ENCODE assay signal across 13 cellular contexts in the genomic region with DNA sequence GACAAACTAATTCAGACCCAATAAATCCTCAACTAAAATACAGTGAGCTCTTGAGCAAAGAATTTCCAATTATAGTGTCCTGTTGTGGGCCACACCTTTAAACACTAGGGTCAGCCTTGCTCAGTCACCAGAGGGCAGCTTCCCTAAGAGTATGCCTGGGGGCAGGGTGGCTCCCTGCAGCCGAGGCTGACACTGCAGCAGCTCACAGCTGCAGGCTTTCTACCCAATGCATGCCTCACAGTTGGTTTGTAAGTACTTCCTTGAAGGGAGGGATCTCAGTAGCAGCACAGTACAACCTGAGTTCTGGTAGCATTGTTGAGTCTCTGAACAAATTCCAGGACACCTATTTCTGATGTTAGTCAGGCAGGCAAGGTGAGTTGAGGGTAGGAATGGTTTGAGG.
DNase-seq lines count a peak whose midpoint lies in the region; ATAC-seq, FAIRE-seq and TF ChIP-seq lines count a peak whose summit lies in the region.
"Had no signal": no experiment of that assay in that cellular context is flagged by ENCODE, and none has a peak within 500 bp of the region (broad histone marks: within the 10 kb centered on the region; RNA-seq: fewer than 3 reads in every experiment).

No MANE protein-coding gene starts in this region.

- POLR2A ChIA-PET in A549 (lab: Yijun Ruan, JAX) (no interaction called here), RWPE1 (lab: Yijun Ruan, JAX; ENCODE audit: low non-redundant PET) (no interaction called here)

- FAIRE-seq in A549 (lab: Jason Lieb, UNC) = no peak
- FAIRE-seq in kidney (lab: Jason Lieb, UNC) = no peak

- H3K9ac ChIP-seq in kidney (ENCODE audit: low read length in 2 of 2) = no peak overlapping the region

- peak; percentile 42 to 62; a peak in 3 of 6 replicates for ATAC-seq in A549

- TF ChIP-seq EP300 in A549 (IDR thresholded peaks at IDR 0.05) = no peak

- no peak overlapping the region for H3K4me2 ChIP-seq in A549

- TF ChIP-seq CTCF in A549 (IDR thresholded peaks at IDR 0.05) = no peak
- no peak for TF ChIP-seq CTCF in kidney (IDR thresholded peaks at IDR 0.05; ENCODE audit: borderline replicate concordance, extremely low read depth, insufficient read depth)
- TF ChIP-seq CTCF in RWPE1 (conservative IDR thresholded peaks at IDR 0.05; ENCODE audit: low read depth) = no peak

- H3K27ac ChIP-seq in A549 (no peak overlapping the region), kidney (ENCODE audit: low read depth in 2 of 2, low read length in 2 of 2) (no peak overlapping the region), RWPE1 (no peak overlapping the region)
- H3K27ac ChIP-seq: HL-60 had no signal

- intact Hi-C loops in kidney (cut with DNase I) = no loop called here

- peak in 1 of 2 experiments; percentile 14 for DNase-seq in A549 (ENCODE audit: low read depth in 1 of 2, low spot score in 1 of 2)
- DNase-seq in H7 = peak; percentile 56
- DNase-seq in T1000 (lab: John Stamatoyannopoulos, UW) = peak; percentile 28
- DNase-seq in islet precursor cell = peak; percentile 94
- no peak for DNase-seq in stimulated activated CD8-positive, alpha-beta memory T cell treated with anti-CD3 and anti-CD28 coated beads, Interleukin-4, amount 100 ng/mL, for 48 hours
- DNase-seq in T-helper 2 cell = no peak
- no peak for DNase-seq in kidney
- DNase-seq in RWPE1 (ENCODE audit: low spot score) = no peak
- DNase-seq: activated CD4-positive, alpha-beta T cell treated with anti-CD3 and anti-CD28 coated beads for 1 hour; activated gamma-delta T cell; cortex of kidney; NCI-H1092 treated with DMSO at 0.1 percent for 48 hours had no signal

- TF ChIP-seq POLR2A in A549 (IDR thresholded peaks at IDR 0.05; ENCODE audit: low read length) = no peak

- H3K4me3 ChIP-seq in A549 = no peak overlapping the region
- H3K4me3 ChIP-seq in H7 (ENCODE audit: insufficient read depth, low read depth, low read length) = no peak overlapping the region
- no peak overlapping the region for H3K4me3 ChIP-seq in kidney (ENCODE audit: low read length in 2 of 2)

- H3K9me3 ChIP-seq in A549 (no peaks in the 10 kb centered on the region), kidney (ENCODE audit: control insufficient read depth in 1 of 2, low read length in 2 of 2) (no peaks in the 10 kb centered on the region)

- H3K27me3 ChIP-seq in H7 (ENCODE audit: control insufficient read depth, insufficient read depth, low read length) = no peaks in the 10 kb centered on the region

- no peak for TF ChIP-seq RAD21 in A549 (conservative IDR thresholded peaks at IDR 0.05 in 1 of 2, IDR thresholded peaks at IDR 0.05 in 1 of 2)

- WGBS in A549 (ENCODE audit: missing lambda C conversion rate) = 0% methylated on average over 1 of the region's 1 CpG

- H3K4me1 ChIP-seq in A549 = no peaks in the 10 kb centered on the region
- H3K4me1 ChIP-seq in kidney (ENCODE audit: control insufficient read depth in 1 of 2, insufficient read depth in 1 of 2, low read depth in 1 of 2, low read length in 2 of 2) = no peaks in the 10 kb centered on the region

- CTCF ChIA-PET in A549 (lab: Yijun Ruan, JAX) (no interaction called here), RWPE1 (lab: Yijun Ruan, JAX) (interaction anchor here (0.7 kb wide), 1 partner anchor 10 kb away, joined by 5 read pairs; no protein-coding TSS in a partner anchor)

- H3K36me3 ChIP-seq in H7 (replicated peaks; ENCODE audit: control insufficient read depth, insufficient read depth, low read length) = no peaks in the 10 kb centered on the region
- no peaks in the 10 kb centered on the region for H3K36me3 ChIP-seq in kidney (ENCODE audit: control insufficient read depth in 1 of 2, insufficient read depth in 2 of 2, low read length in 2 of 2)

TF ChIP-seq in A549, 52 proteins besides CTCF, POLR2A, EP300 and RAD21:
- TF ChIP-seq SMC3 (IDR thresholded peaks at IDR 0.05) (no peak), RARB (CRISPR knock-in tag; IDR thresholded peaks at IDR 0.05) (no peak), EHF (CRISPR knock-in tag; IDR thresholded peaks at IDR 0.05) (no peak), TP53 (CRISPR knock-in tag; IDR thresholded peaks at IDR 0.05) (no peak), MAX (IDR thresholded peaks at IDR 0.05) (no peak), BCL3 (IDR thresholded peaks at IDR 0.05) (no peak), NR3C1 (IDR thresholded peaks at IDR 0.05) (no peak), NFE2L2 (conservative IDR thresholded peaks at IDR 0.05; ENCODE audit: low read length) (no peak), KDM5A (IDR thresholded peaks at IDR 0.05) (no peak)
TF ChIP-seq in A549: peak in this region for 0.

Comparison
In these comparisons a context has a peak if more than half of its experiments do, and no peak if none do; other contexts are left out.
1. DNase-seq: peak in H7 (single experiment), T1000 (single experiment) and islet precursor cell (single experiment); none in stimulated activated CD8-positive, alpha-beta memory T cell treated with anti-CD3 and anti-CD28 coated beads, Interleukin-4, amount 100 ng/mL, for 48 hours (single experiment), T-helper 2 cell (0 of 5), kidney (single experiment) and RWPE1 (single experiment).